In genomic region chr6:41027799-41028617, GRCh38 we compare ENCODE assay signal across 8 cellular contexts. TPM values are rescaled to one million over a fixed set of nuclear protein-coding genes. Genes with fewer than 3 reads are reported as not detected.
DNase-seq lines count a peak whose midpoint lies in the region; ATAC-seq and TF ChIP-seq lines count a peak whose summit lies in the region.

No MANE protein-coding gene starts in this region.

- intact Hi-C loops in esophagus muscularis mucosa (cut with DNase I): loop anchor here (5.0 to 10.0 kb wide), 3 partner anchors 39 to 1683 kb away; no protein-coding TSS in a partner anchor

- no peaks in the 10 kb centered on the region for H3K9me3 ChIP-seq in BLaER1 treated with 17β-estradiol and CSF1 and Interleukin-3, amounts not matched to agents 10 nM and 100 nM (replicated peaks in 1 of 11)
- no peaks in the 10 kb centered on the region for H3K9me3 ChIP-seq in NT2/D1 (ENCODE audit: insufficient read depth, low read length)
- no peaks in the 10 kb centered on the region for H3K9me3 ChIP-seq in esophagus muscularis mucosa
- no peaks in the 10 kb centered on the region for H3K9me3 ChIP-seq in muscle layer of duodenum (ENCODE audit: control insufficient read depth in 1 of 2, low read length in 2 of 2)

- WGBS in esophagus muscularis mucosa: 17% methylated on average over 14 of the region's 49 CpGs

- H3K27me3 ChIP-seq in BLaER1 treated with 17β-estradiol and CSF1 and Interleukin-3, amounts not matched to agents 10 nM and 100 nM: no peaks in the 10 kb centered on the region
- no peaks in the 10 kb centered on the region for H3K27me3 ChIP-seq in NT2/D1 (ENCODE audit: insufficient read depth, insufficient read length)
- no peaks in the 10 kb centered on the region for H3K27me3 ChIP-seq in esophagus muscularis mucosa
- H3K27me3 ChIP-seq in muscle layer of duodenum (ENCODE audit: low read depth, low read length): no peaks in the 10 kb centered on the region

- H3K4me1 ChIP-seq in BLaER1 treated with 17β-estradiol and CSF1 and Interleukin-3, amounts not matched to agents 10 nM and 100 nM: peaks cover 34 to 55% (median 42%) of the 10 kb centered on the region in 10 experiments
- H3K4me1 ChIP-seq in NT2/D1 (ENCODE audit: insufficient read depth, insufficient read length) (no peaks in the 10 kb centered on the region), esophagus muscularis mucosa (peaks cover 12 to 23% (median 19%) of the 10 kb centered on the region in 4 donors), muscle layer of duodenum (ENCODE audit: control insufficient read depth in 1 of 2, insufficient read depth in 2 of 2, low read length in 2 of 2) (peaks cover 0 to 9% of the 10 kb centered on the region in 2 donors)

- H3K9ac ChIP-seq in BLaER1 treated with 17β-estradiol and CSF1 and Interleukin-3, amounts not matched to agents 10 nM and 100 nM: peak overlapping the region; percentile 84 to 93 (median 88)
- peak overlapping the region; percentile 97 for H3K9ac ChIP-seq in NT2/D1 (ENCODE audit: insufficient read length, low read depth)

- H3K36me3 ChIP-seq in BLaER1 treated with 17β-estradiol and CSF1 and Interleukin-3, amounts not matched to agents 10 nM and 100 nM: peaks cover 0 to 13% (median 0%) of the 10 kb centered on the region in 11 experiments; a peak in 4 of 22 replicates
- peaks cover 24% of the 10 kb centered on the region for H3K36me3 ChIP-seq in NT2/D1 (ENCODE audit: insufficient read depth, insufficient read length, low read length)
- H3K36me3 ChIP-seq in esophagus muscularis mucosa: no peaks in the 10 kb centered on the region
- no peaks in the 10 kb centered on the region for H3K36me3 ChIP-seq in muscle layer of duodenum (ENCODE audit: control insufficient read depth in 1 of 2, insufficient read depth in 2 of 2, low read length in 2 of 2)

- peak; percentile 52 for TF ChIP-seq POLR2A in GM19099 (IDR thresholded peaks at IDR 0.05; ENCODE audit: extremely low read depth, insufficient read length, low read depth)
- no peak for TF ChIP-seq POLR2A in esophagus muscularis mucosa (IDR thresholded peaks at IDR 0.05; ENCODE audit: low read depth)

- H3K4me3 ChIP-seq in BLaER1 treated with 17β-estradiol and CSF1 and Interleukin-3, amounts not matched to agents 10 nM and 100 nM: peak overlapping the region; percentile 55 to 75 (median 65)
- H3K4me3 ChIP-seq in NT2/D1 (ENCODE audit: insufficient read length, low read depth) (peak overlapping the region; percentile 75), esophagus muscularis mucosa (peak overlapping the region; percentile 59 to 62 (median 60)), muscle layer of duodenum (ENCODE audit: low read depth in 1 of 2, low read length in 2 of 2) (peak overlapping the region; percentile 55 to 68)

- no peak for TF ChIP-seq EP300 in esophagus muscularis mucosa (IDR thresholded peaks at IDR 0.05)

- no peaks in the 10 kb centered on the region for H4K20me1 ChIP-seq in BLaER1 treated with 17β-estradiol and CSF1 and Interleukin-3, amounts not matched to agents 10 nM and 100 nM

- peak overlapping the region; percentile 92 to 99 (median 95) for H3K4me2 ChIP-seq in BLaER1 treated with 17β-estradiol and CSF1 and Interleukin-3, amounts not matched to agents 10 nM and 100 nM

- peak; percentile 81 for ATAC-seq in HG03342 (IDR thresholded peaks at IDR 0.05; ENCODE audit: unreplicated experiment)

- TF ChIP-seq CTCF in esophagus muscularis mucosa (IDR thresholded peaks at IDR 0.05): peak; percentile 97 to 100 (median 99)

- H3K27ac ChIP-seq in BLaER1 treated with 17β-estradiol and CSF1 and Interleukin-3, amounts not matched to agents 10 nM and 100 nM: peak overlapping the region; percentile 79 to 97 (median 95)
- H3K27ac ChIP-seq in esophagus muscularis mucosa (replicated peaks in 1 of 4) (peak overlapping the region; percentile 46 to 79 (median 71)), muscle layer of duodenum (ENCODE audit: low read length) (no peak overlapping the region)

- peak; percentile 63 for DNase-seq in NT2/D1 (ENCODE audit: low read depth, low spot score)
- peak; percentile 77 for DNase-seq in activated T-cell treated with anti-CD3 and anti-CD28 coated beads for 48 hours (ENCODE audit: low read depth)
- DNase-seq in esophagus muscularis mucosa (ENCODE audit: extremely low spot score): peak; percentile 94
- peak; percentile 90 for DNase-seq in stimulated activated CD8-positive, alpha-beta memory T cell treated with anti-CD3 and anti-CD28 coated beads, Interleukin-4, amount 100 ng/mL, for 48 hours

RNA-seq across cellular contexts. Expression of gene UNC5CL, which starts 11.0 kb away (rescaled TPM):
- under 1 TPM; 0.33 to 0.83 (median 0.60) TPM for total RNA-seq in esophagus muscularis mucosa

RNA-seq across cellular contexts. Expression of gene TSPO2, which starts 14.3 kb away (rescaled TPM):
- not detected for total RNA-seq in esophagus muscularis mucosa

RNA-seq across cellular contexts. Expression of gene APOBEC2, which starts 25.0 kb away (rescaled TPM):
- total RNA-seq in esophagus muscularis mucosa: 1 to 10 TPM in 1 of 4 donors, under 1 TPM in 2, not detected in 1; 0.50 to 1.0 (median 0.97) TPM

RNA-seq across cellular contexts. Expression of gene OARD1, which starts 44.1 kb away (rescaled TPM):
- total RNA-seq in esophagus muscularis mucosa: 10 to 100 TPM; 11.9 to 19.4 (median 16.5) TPM

RNA-seq across cellular contexts. Expression of gene NFYA, which starts 44.8 kb away (rescaled TPM):
- total RNA-seq in esophagus muscularis mucosa: 10 to 100 TPM in 3 of 4 donors, 1 to 10 TPM in 1; 9.1 to 11.4 (median 10.5) TPM
